In the genomic region with DNA sequence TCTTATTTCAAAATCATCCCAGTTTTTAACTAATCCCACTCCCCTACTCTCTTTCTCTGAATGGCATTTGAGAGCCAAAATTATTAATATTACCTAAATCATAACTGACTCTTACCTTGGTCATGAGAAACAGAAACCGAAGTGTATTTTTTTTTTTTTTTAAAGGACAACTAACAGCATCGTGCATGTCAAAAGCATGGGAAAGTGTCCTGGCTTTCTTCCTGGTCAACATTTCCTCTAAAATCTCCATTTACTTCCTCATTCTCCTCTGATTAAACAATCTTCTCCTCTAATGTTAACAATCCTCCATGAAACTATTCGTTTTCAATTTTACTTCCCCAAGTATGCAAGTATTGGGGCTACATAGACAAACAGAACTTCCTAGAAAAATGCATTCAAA, we compare ENCODE assay signal across 1 cellular context.
TF ChIP-seq lines count a peak whose summit lies in the region.

No MANE protein-coding gene starts in this region.

TF ChIP-seq in HepG2, 621 proteins besides CTCF, POLR2A, EP300 and RAD21:
- TF ChIP-seq HHEX (CRISPR knock-in tag; IDR thresholded peaks at IDR 0.05) (no peak), MTA1 (CRISPR knock-in tag; IDR thresholded peaks at IDR 0.05; ENCODE audit: borderline replicate concordance) (no peak), ZNF530 (CRISPR knock-in tag; IDR thresholded peaks at IDR 0.05; ENCODE audit: low read depth) (no peak)
- TF ChIP-seq, protein P1, sequence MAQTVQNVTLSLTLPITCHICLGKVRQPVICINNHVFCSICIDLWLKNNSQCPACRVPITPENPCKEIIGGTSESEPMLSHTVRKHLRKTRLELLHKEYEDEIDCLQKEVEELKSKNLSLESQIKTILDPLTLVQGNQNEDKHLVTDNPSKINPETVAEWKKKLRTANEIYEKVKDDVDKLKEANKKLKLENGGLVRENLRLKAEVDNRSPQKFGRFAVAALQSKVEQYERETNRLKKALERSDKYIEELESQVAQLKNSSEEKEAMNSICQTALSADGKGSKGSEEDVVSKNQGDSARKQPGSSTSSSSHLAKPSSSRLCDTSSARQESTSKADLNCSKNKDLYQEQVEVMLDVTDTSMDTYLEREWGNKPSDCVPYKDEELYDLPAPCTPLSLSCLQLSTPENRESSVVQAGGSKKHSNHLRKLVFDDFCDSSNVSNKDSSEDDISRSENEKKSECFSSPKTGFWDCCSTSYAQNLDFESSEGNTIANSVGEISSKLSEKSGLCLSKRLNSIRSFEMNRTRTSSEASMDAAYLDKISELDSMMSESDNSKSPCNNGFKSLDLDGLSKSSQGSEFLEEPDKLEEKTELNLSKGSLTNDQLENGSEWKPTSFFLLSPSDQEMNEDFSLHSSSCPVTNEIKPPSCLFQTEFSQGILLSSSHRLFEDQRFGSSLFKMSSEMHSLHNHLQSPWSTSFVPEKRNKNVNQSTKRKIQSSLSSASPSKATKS (CRISPR knock-in tag; IDR thresholded peaks at IDR 0.05) = no peak
TF ChIP-seq in HepG2: peak in this region for 0.
